In the genomic region with DNA sequence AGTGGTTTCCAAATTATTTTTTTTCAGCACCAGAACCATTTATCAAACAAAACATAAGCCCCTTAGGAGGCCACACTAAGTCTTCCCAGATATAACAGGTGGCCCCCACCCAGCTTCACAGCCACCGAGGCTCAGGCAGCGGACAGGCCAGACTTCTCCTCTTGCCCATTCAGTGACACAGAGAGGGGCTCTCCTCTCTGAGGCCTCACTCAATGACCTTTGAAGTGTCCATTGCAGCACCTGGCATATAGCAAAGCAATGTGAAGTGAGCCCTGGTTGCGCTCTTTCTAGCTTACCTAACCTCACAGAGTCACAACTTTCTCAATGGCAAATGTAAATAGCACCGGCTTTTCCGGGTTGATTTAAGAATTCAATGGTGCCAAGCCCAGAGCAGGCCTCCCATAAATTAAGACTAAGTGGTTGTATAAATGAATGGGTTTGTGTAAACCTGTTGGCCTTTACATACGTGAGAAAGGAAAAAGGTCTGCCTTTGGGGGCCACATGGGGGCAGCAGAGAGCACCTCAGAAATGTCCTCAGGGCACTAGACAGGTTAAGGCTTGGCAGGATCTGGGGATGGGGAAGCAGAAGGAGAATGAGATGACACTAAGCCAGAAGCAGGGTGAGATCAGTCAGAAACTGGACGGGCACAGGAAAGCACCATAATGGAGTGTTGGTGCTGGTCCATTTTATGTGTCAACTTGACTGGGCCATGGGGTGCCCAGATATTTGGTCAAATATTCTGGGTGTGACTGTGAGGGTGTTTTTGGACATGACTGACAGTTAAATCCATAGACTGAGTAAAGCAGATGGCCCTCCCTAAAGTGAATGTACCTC, we compare ENCODE assay signal across 8 cellular contexts. TPM values are rescaled to one million over a fixed set of nuclear protein-coding genes. Genes with fewer than 3 reads are reported as not detected.
DNase-seq lines count a peak whose midpoint lies in the region; ATAC-seq lines count a peak whose summit lies in the region.

No MANE protein-coding gene starts in this region.

- H3K27me3 Mint-ChIP-seq in activated naive CD8-positive, alpha-beta T cell treated with anti-CD3 and anti-CD28 coated beads, Interleukin-2, amount 10 ng/mL, durations not matched to agents 7 days and 5 days: peaks cover 8% of the 10 kb centered on the region

- peak; percentile 69 for DNase-seq in COLO668 (lab: John Stamatoyannopoulos, UW; ENCODE audit: unreplicated experiment)
- DNase-seq in NCI-H510A treated with DMSO at 0.1 percent for 48 hours (lab: John Stamatoyannopoulos, UW): peak; percentile 57
- DNase-seq in activated naive CD8-positive, alpha-beta T cell treated with anti-CD3 and anti-CD28 coated beads, Interleukin-2, amount 10 ng/mL, durations not matched to agents 7 days and 5 days: peak; percentile 62
- peak; percentile 77 for DNase-seq in iPS-NIHi7 (ENCODE audit: extremely low spot score)
- DNase-seq in stimulated activated CD8-positive, alpha-beta memory T cell treated with anti-CD3 and anti-CD28 coated beads, Interleukin-7, amount 100 ng/mL, for 24 hours (ENCODE audit: low read depth): peak; percentile 2
- DNase-seq in NK-92 (lab: John Stamatoyannopoulos, UW; ENCODE audit: unreplicated experiment): no peak

- H3K36me3 Mint-ChIP-seq in activated naive CD8-positive, alpha-beta T cell treated with anti-CD3 and anti-CD28 coated beads, Interleukin-2, amount 10 ng/mL, durations not matched to agents 7 days and 5 days: no peaks in the 10 kb centered on the region

- no peak overlapping the region for H3K27ac Mint-ChIP-seq in activated naive CD8-positive, alpha-beta T cell treated with anti-CD3 and anti-CD28 coated beads, Interleukin-2, amount 10 ng/mL, durations not matched to agents 7 days and 5 days

- peak; percentile 50 for ATAC-seq in GM21576 (IDR thresholded peaks at IDR 0.05; ENCODE audit: unreplicated experiment)
- ATAC-seq in activated naive CD8-positive, alpha-beta T cell treated with anti-CD3 and anti-CD28 coated beads, Interleukin-2, amount 10 ng/mL, durations not matched to agents 7 days and 5 days (ENCODE audit: low read depth): no peak
- ATAC-seq in GM18909 (IDR thresholded peaks at IDR 0.05; ENCODE audit: poor library complexity, unreplicated experiment): no peak

- H3K9me3 Mint-ChIP-seq in activated naive CD8-positive, alpha-beta T cell treated with anti-CD3 and anti-CD28 coated beads, Interleukin-2, amount 10 ng/mL, durations not matched to agents 7 days and 5 days: peaks cover 1% of the 10 kb centered on the region

- POLR2A ChIA-PET in activated naive CD8-positive, alpha-beta T cell treated with anti-CD3 and anti-CD28 coated beads, Interleukin-2, amount 10 ng/mL, durations not matched to agents 7 days and 5 days (lab: Charles Lee): no interaction called here

- no peak overlapping the region for H3K4me3 Mint-ChIP-seq in activated naive CD8-positive, alpha-beta T cell treated with anti-CD3 and anti-CD28 coated beads, Interleukin-2, amount 10 ng/mL, durations not matched to agents 7 days and 5 days

- H3K4me1 Mint-ChIP-seq in activated naive CD8-positive, alpha-beta T cell treated with anti-CD3 and anti-CD28 coated beads, Interleukin-2, amount 10 ng/mL, durations not matched to agents 7 days and 5 days: no peaks in the 10 kb centered on the region

RNA-seq across cellular contexts. Expression of a gene that starts 59.1 kb away (rescaled TPM):
- not detected for total RNA-seq in activated naive CD8-positive, alpha-beta T cell treated with anti-CD3 and anti-CD28 coated beads, Interleukin-2, amount 10 ng/mL, durations not matched to agents 7 days and 5 days
